ENCODE assay signal across 8 cellular contexts in the genomic region with DNA sequence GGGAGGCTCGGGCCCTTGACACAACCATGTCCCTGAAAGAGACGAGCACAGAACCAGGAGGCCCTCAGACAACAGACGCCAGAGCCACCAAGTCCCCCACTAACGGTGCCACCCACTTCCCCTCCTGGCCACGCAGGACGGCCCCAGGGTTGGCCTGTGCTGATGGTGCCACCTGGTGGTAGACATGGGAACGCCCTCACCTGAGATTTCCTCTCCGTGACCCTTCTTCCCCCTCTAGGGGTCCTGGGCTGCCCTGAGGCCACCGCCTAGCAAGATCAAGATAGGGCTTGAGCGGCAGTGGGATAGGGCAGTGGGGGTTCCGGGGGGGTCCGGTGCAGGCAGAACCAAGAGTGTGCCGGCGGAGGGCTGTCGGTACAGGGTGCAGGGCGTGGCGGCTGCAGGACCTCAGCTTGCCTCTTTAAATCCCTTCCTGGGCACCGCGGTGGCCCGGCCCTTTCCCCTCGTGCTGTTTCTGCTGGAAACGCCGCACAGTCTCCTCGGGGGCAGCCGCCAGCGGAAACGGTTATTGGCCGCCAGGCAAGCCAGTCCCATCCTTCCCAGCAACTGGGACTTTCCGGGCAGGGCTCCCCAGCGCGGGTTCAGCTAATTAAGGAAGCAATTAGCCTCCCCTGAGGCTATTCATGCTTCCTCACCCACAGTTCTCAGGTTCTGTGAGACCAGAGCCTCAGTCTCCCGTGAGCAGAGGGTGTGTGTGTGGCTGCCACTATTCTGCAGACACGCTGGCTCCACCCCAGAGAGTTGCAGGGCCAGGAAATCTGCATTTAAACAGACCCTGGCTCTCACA. TPM values are rescaled to one million over a fixed set of nuclear protein-coding genes. Genes with fewer than 3 reads are reported as not detected.
DNase-seq lines count a peak whose midpoint lies in the region; TF ChIP-seq lines count a peak whose summit lies in the region.

No MANE protein-coding gene starts in this region.

- H3K4me3 Mint-ChIP-seq in glutamatergic neuron (ENCODE audit: unreplicated experiment): peak overlapping the region; percentile 82

- H3K27ac ChIP-seq in BLaER1 (peak overlapping the region; percentile 67), ovary (no peak overlapping the region), tibial artery (no peak overlapping the region)

- 3 to 5% (median 3%) methylated on average over 31 to 33 of the region's 33 CpGs for WGBS in ovary, 3 donors

- H3K4me3 ChIP-seq in BLaER1 (peak overlapping the region; percentile 65), ovary (peak overlapping the region; percentile 22), tibial artery (peak overlapping the region; percentile 19 to 43)
- peak overlapping the region; percentile 31 for H3K4me3 ChIP-seq in Jurkat, Clone E6-1 (ENCODE audit: low read length)

- peaks cover 100% of the 10 kb centered on the region for H3K4me1 ChIP-seq in BLaER1
- H3K4me1 ChIP-seq in ovary (ENCODE audit: insufficient read depth): peaks cover 6% of the 10 kb centered on the region
- H3K4me1 ChIP-seq in tibial artery: peaks cover 0 to 26% (median 13%) of the 10 kb centered on the region in 4 donors

- peak overlapping the region; percentile 64 for H3K27ac Mint-ChIP-seq in glutamatergic neuron (ENCODE audit: unreplicated experiment)

- H3K27me3 ChIP-seq in BLaER1: no peaks in the 10 kb centered on the region
- H3K27me3 ChIP-seq in ovary: no peaks in the 10 kb centered on the region
- peaks cover 0 to 67% of the 10 kb centered on the region in 2 donors for H3K27me3 ChIP-seq in tibial artery

- 0 out of 2 replicates have a peak, but pooled peaks cover 5% of the 10 kb centered on the region for H4K20me1 ChIP-seq in BLaER1

- TF ChIP-seq CTCF in glutamatergic neuron (IDR thresholded peaks at IDR 0.05; ENCODE audit: partially characterized antibody, unreplicated experiment): peak; percentile 99
- peak; percentile 91 to 98 (median 97) for TF ChIP-seq CTCF in ovary (IDR thresholded peaks at IDR 0.05)
- TF ChIP-seq CTCF in tibial artery (IDR thresholded peaks at IDR 0.05): peak; percentile 94 to 97

- intact Hi-C loops in ovary (cut with DNase I) (loop anchor here in 3 of 4 donors (2.0 to 5.0 kb wide), 3 partner anchors 269 to 480 kb away; partner anchors contain the start of gene NDUFA6 (in 1 of the 3)), tibial artery (cut with DNase I; ENCODE audit: low total_unique reads) (loop anchor here (5.0 kb wide), 1 partner anchor 270 kb away; no protein-coding TSS in a partner anchor)

- peak overlapping the region; percentile 68 for H3K9ac ChIP-seq in BLaER1

- peak; percentile 68 for DNase-seq in Jurkat, Clone E6-1 (ENCODE audit: low read depth, low spot score)
- DNase-seq in SK-N-DZ (ENCODE audit: low spot score) (peak; percentile 82), glutamatergic neuron (peak; percentile 87), ovary (peak; percentile 58 to 81 (median 76)), tibial artery (peak; percentile 55 to 85)
- DNase-seq in activated naive CD4-positive, alpha-beta T cell treated with Interleukin-2 at 50 U/mL for 16 hours: peak; percentile 84

- H3K4me2 ChIP-seq in BLaER1: peak overlapping the region; percentile 97

- peaks cover 2% of the 10 kb centered on the region for H3K9me3 Mint-ChIP-seq in glutamatergic neuron (ENCODE audit: unreplicated experiment)

- TF ChIP-seq POLR2A in GM19193 (IDR thresholded peaks at IDR 0.05; ENCODE audit: extremely low read depth, insufficient read depth, insufficient read length): peak; percentile 58
- TF ChIP-seq POLR2A in ovary (IDR thresholded peaks at IDR 0.05): peak; percentile 19

- H3K36me3 ChIP-seq in BLaER1 (no peaks in the 10 kb centered on the region), ovary (no peaks in the 10 kb centered on the region), tibial artery (no peaks in the 10 kb centered on the region)

- peaks cover 13% of the 10 kb centered on the region for H3K27me3 Mint-ChIP-seq in glutamatergic neuron (ENCODE audit: unreplicated experiment)

- H3K4me1 Mint-ChIP-seq in glutamatergic neuron (ENCODE audit: low read depth, unreplicated experiment): peaks cover 17% of the 10 kb centered on the region

- TF ChIP-seq EP300 in ovary (IDR thresholded peaks at IDR 0.05): no peak

- no peaks in the 10 kb centered on the region for H3K36me3 Mint-ChIP-seq in glutamatergic neuron (ENCODE audit: unreplicated experiment)

- no peaks in the 10 kb centered on the region for H3K9me3 ChIP-seq in BLaER1
- H3K9me3 ChIP-seq in ovary: no peaks in the 10 kb centered on the region
- H3K9me3 ChIP-seq in tibial artery: no peaks in the 10 kb centered on the region

RNA-seq across cellular contexts. Expression of gene NFAM1, which starts 5.5 kb away (rescaled TPM):
- polyA plus RNA-seq in Jurkat, Clone E6-1 (2012; ENCODE audit: insufficient read depth, insufficient read length): 0.15 TPM
- polyA plus RNA-seq in SK-N-DZ (2014; cell fraction: cytosol; rRNA removed): 0.15 and 0.65 TPM in 2 replicates
- polyA plus RNA-seq in SK-N-DZ (2014; cell fraction: nucleus; rRNA removed): 0.33 and 0.42 TPM in 2 replicates
- total RNA-seq in glutamatergic neuron (ENCODE audit: unreplicated experiment) (0.91 TPM), ovary (1 to 10 TPM in 3 of 7 donors, under 1 TPM in 4; 0.36 to 3.5 (median 0.91) TPM)
- polyA plus RNA-seq in ovary: 1 to 10 TPM in 1 of 2 donors, under 1 TPM in 1; 0.42 to 1.5 TPM
